In genomic region chr12:108975024-108975593, GRCh38 we compare ENCODE assay signal across 32 cellular contexts. TPM values are rescaled to one million over a fixed set of nuclear protein-coding genes. Genes with fewer than 3 reads are reported as not detected.
"Had no signal": no experiment of that assay in that cellular context is flagged by ENCODE, and none has a peak within 500 bp of the region (broad histone marks: within the 10 kb centered on the region; RNA-seq: fewer than 3 reads in every experiment).

No MANE protein-coding gene starts in this region.

- ATAC-seq: activated CD8-positive, alpha-beta T cell treated with anti-CD3 and anti-CD28 coated beads for 36 hours; activated T-cell treated with anti-CD3 and anti-CD28 coated beads, Interleukin-2, amount 50 U/mL, for 4 hours; activated T-helper 17 cell treated with anti-CD3 and anti-CD28 coated beads, Interleukin-2, amount 50 U/mL, for 72 hours; left colon; sciatic nerve; stimulated activated effector memory CD8-positive, alpha-beta T cell treated with anti-CD3 and anti-CD28 coated beads, Interleukin-12 subunit alpha, Interleukin-12 subunit beta, amount 100 ng/mL, for 72 hours had no signal

- H3K27ac Mint-ChIP-seq: activated CD4-positive, alpha-beta T cell treated with anti-CD3 and anti-CD28 coated beads, Interleukin-2, amount 10 ng/mL, durations not matched to agents 7 days and 5 days; activated CD8-positive, alpha-beta T cell treated with anti-CD3 and anti-CD28 coated beads for 36 hours; activated naive CD8-positive, alpha-beta T cell; activated T-helper 17 cell treated with anti-CD3 and anti-CD28 coated beads, Interleukin-2, amount 50 U/mL, for 72 hours; brain; endodermal cell; nephron; stimulated activated effector memory CD8-positive, alpha-beta T cell treated with anti-CD3 and anti-CD28 coated beads, Interleukin-12 subunit alpha, Interleukin-12 subunit beta, amount 100 ng/mL, for 72 hours; stimulated activated naive CD8-positive, alpha-beta T cell treated with anti-CD3 and anti-CD28 coated beads, Interleukin-15, Interleukin-2, amounts not matched to agents 100 ng/mL and 50 ng/mL, for 24 hours had no signal

- H3K4me3 Mint-ChIP-seq: activated CD4-positive, alpha-beta T cell treated with anti-CD3 and anti-CD28 coated beads, Interleukin-2, amount 10 ng/mL, durations not matched to agents 7 days and 5 days; activated CD8-positive, alpha-beta T cell treated with anti-CD3 and anti-CD28 coated beads for 36 hours; activated naive CD8-positive, alpha-beta T cell; activated T-cell treated with anti-CD3 and anti-CD28 coated beads, Interleukin-2, amount 50 U/mL, for 4 hours; activated T-helper 17 cell treated with anti-CD3 and anti-CD28 coated beads, Interleukin-2, amount 50 U/mL, for 72 hours; brain; endodermal cell; nephron; stimulated activated effector memory CD8-positive, alpha-beta T cell treated with anti-CD3 and anti-CD28 coated beads, Interleukin-12 subunit alpha, Interleukin-12 subunit beta, amount 100 ng/mL, for 72 hours; stimulated activated naive CD8-positive, alpha-beta T cell treated with anti-CD3 and anti-CD28 coated beads, Interleukin-15, Interleukin-2, amounts not matched to agents 100 ng/mL and 50 ng/mL, for 24 hours had no signal

- H3K4me1 Mint-ChIP-seq: activated CD4-positive, alpha-beta T cell treated with anti-CD3 and anti-CD28 coated beads, Interleukin-2, amount 10 ng/mL, durations not matched to agents 7 days and 5 days; activated T-helper 17 cell treated with anti-CD3 and anti-CD28 coated beads, Interleukin-2, amount 50 U/mL, for 72 hours; brain; endodermal cell; nephron; stimulated activated effector memory CD8-positive, alpha-beta T cell treated with anti-CD3 and anti-CD28 coated beads, Interleukin-12 subunit alpha, Interleukin-12 subunit beta, amount 100 ng/mL, for 72 hours had no signal

- H3K27me3 Mint-ChIP-seq: stimulated activated naive CD8-positive, alpha-beta T cell treated with anti-CD3 and anti-CD28 coated beads, Interleukin-15, Interleukin-2, amounts not matched to agents 100 ng/mL and 50 ng/mL, for 24 hours had no signal

- H3K9me3 Mint-ChIP-seq: activated CD4-positive, alpha-beta T cell treated with anti-CD3 and anti-CD28 coated beads, Interleukin-2, amount 10 ng/mL, durations not matched to agents 7 days and 5 days; activated CD8-positive, alpha-beta T cell treated with anti-CD3 and anti-CD28 coated beads for 36 hours; activated T-cell treated with anti-CD3 and anti-CD28 coated beads, Interleukin-2, amount 50 U/mL, for 4 hours; activated T-helper 17 cell treated with anti-CD3 and anti-CD28 coated beads, Interleukin-2, amount 50 U/mL, for 72 hours; endodermal cell; nephron; stimulated activated effector memory CD8-positive, alpha-beta T cell treated with anti-CD3 and anti-CD28 coated beads, Interleukin-12 subunit alpha, Interleukin-12 subunit beta, amount 100 ng/mL, for 72 hours; stimulated activated naive CD8-positive, alpha-beta T cell treated with anti-CD3 and anti-CD28 coated beads, Interleukin-15, Interleukin-2, amounts not matched to agents 100 ng/mL and 50 ng/mL, for 24 hours had no signal

- H3K36me3 Mint-ChIP-seq: activated naive CD8-positive, alpha-beta T cell; stimulated activated effector memory CD8-positive, alpha-beta T cell treated with anti-CD3 and anti-CD28 coated beads, Interleukin-12 subunit alpha, Interleukin-12 subunit beta, amount 100 ng/mL, for 72 hours had no signal

- H3K4me3 ChIP-seq: esophagus muscularis mucosa, hepatocyte, thoracic aorta had no signal

- DNase-seq: activated CD4-positive, alpha-beta T cell treated with anti-CD3 and anti-CD28 coated beads, Interleukin-2, amount 10 ng/mL, durations not matched to agents 7 days and 5 days; activated CD4-positive, CD25-positive, alpha-beta regulatory T cell treated with anti-CD3 and anti-CD28 coated beads, Interleukin-2, amount 50 U/mL, for 72 hours; activated CD8-positive, alpha-beta T cell treated with anti-CD3 and anti-CD28 coated beads for 36 hours; activated naive CD4-positive, alpha-beta T cell; activated T-cell treated with anti-CD3 and anti-CD28 coated beads, Interleukin-2, amount 50 U/mL, for 4 hours; aorta; endodermal cell; foreskin melanocyte; kidney; left colon; mammary epithelial cell; small intestine; stimulated activated CD4-positive, alpha-beta T cell treated with anti-CD3 and anti-CD28 coated beads, Interleukin-4, amount 100 ng/mL, for 24 hours; T-helper 9 cell; trophoblast cell had no signal

RNA-seq across cellular contexts. Expression of gene SVOP, which starts 45.8 kb away (rescaled TPM):
- total RNA-seq: activated CD4-positive, alpha-beta T cell treated with anti-CD3 and anti-CD28 coated beads, Interleukin-2, amount 10 ng/mL, durations not matched to agents 7 days and 5 days; activated CD8-positive, alpha-beta T cell treated with anti-CD3 and anti-CD28 coated beads for 36 hours; activated T-cell treated with anti-CD3 and anti-CD28 coated beads, Interleukin-2, amount 50 U/mL, for 4 hours; activated T-helper 17 cell treated with anti-CD3 and anti-CD28 coated beads, Interleukin-2, amount 50 U/mL, for 72 hours; aorta; chondrocyte; endodermal cell; kidney; liver; osteocyte; posterior vena cava; renal cortical epithelial cell; sciatic nerve; subcutaneous adipose tissue; T-helper 1 cell treated with Interleukin-12 subunit alpha and Interleukin-12 subunit beta and Interleukin-4 antibody, amounts not matched to agents 30 ng/mL and 1 ng/mL, for 36 hours; thoracic aorta had no signal
